ENCODE assay signal across 11 cellular contexts in genomic region chr5:36734422-36734821, GRCh38.
DNase-seq lines count a peak whose midpoint lies in the region; ATAC-seq lines count a peak whose summit lies in the region.
"Had no signal": no experiment of that assay in that cellular context is flagged by ENCODE, and none has a peak within 500 bp of the region (broad histone marks: within the 10 kb centered on the region; RNA-seq: fewer than 3 reads in every experiment).

No MANE protein-coding gene starts in this region.

- no peak for ATAC-seq in HG03097 (IDR thresholded peaks at IDR 0.05; ENCODE audit: low FRiP score, unreplicated experiment)
- ATAC-seq: effector memory CD8-positive, alpha-beta T cell had no signal

- DNase-seq in NCI-H2107 treated with DMSO at 0.1 percent for 48 hours (lab: John Stamatoyannopoulos, UW; ENCODE audit: unreplicated experiment), result peak; percentile 51
- DNase-seq in NCI-H2107 (lab: John Stamatoyannopoulos, UW), result no peak
- peak; percentile 28 for DNase-seq in NCI-H460 (ENCODE audit: extremely low read depth, low read depth)
- DNase-seq in dermis blood vessel endothelial cell, result peak; percentile 50
- peak; percentile 26 for DNase-seq in renal cortical epithelial cell (ENCODE audit: low read depth)
- no peak for DNase-seq in pons (ENCODE audit: low spot score)
- DNase-seq in stimulated activated CD4-positive, alpha-beta T cell treated with anti-CD3 and anti-CD28 coated beads, Interleukin-2, amount 100 ng/mL, for 48 hours, result no peak
- DNase-seq: COR-L47; effector memory CD8-positive, alpha-beta T cell; sigmoid colon had no signal

Comparison
In these comparisons a context has a peak if more than half of its experiments do, and no peak if none do; other contexts are left out.
1. DNase-seq: peak in NCI-H2107 treated with DMSO at 0.1 percent for 48 hours (single experiment), NCI-H460 (single experiment), dermis blood vessel endothelial cell (single experiment) and renal cortical epithelial cell (single experiment); none in NCI-H2107 (single experiment), pons (single experiment) and stimulated activated CD4-positive, alpha-beta T cell treated with anti-CD3 and anti-CD28 coated beads, Interleukin-2, amount 100 ng/mL, for 48 hours (0 of 2).